In the genomic region with DNA sequence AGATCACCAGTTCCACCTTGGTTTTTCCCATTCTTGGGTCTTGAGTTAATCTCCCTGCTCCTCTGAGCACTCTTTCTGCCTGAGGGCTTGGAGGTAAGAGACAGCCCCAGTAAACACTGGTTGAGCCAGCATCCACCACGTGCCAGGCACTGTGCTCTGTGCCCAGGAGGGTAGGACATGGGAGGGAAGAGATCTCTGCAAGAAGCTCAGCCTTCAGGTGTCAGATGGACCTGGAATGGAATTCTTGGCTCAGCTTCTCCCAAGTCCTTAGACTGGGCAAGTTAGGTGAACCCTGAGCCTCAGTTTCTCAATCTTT, we compare ENCODE assay signal across 9 cellular contexts. TPM values are rescaled to one million over a fixed set of nuclear protein-coding genes. Genes with fewer than 3 reads are reported as not detected.
A peak's percentile ranks its signal among the peaks of the same experiment; 100 is the strongest.
DNase-seq lines count a peak whose midpoint lies in the region; ATAC-seq and TF ChIP-seq lines count a peak whose summit lies in the region.
"Had no signal": no experiment of that assay in that cellular context is flagged by ENCODE, and none has a peak within 500 bp of the region (broad histone marks: within the 10 kb centered on the region; RNA-seq: fewer than 3 reads in every experiment).

No MANE protein-coding gene starts in this region.

- no peaks in the 10 kb centered on the region for H3F3A ChIP-seq in MM.1S (ENCODE audit: insufficient read depth, low read length)

- 37 to 53% methylated on average over 1 of the region's 1 CpG for WGBS in esophagus, 2 donors

- no peak overlapping the region for H2AFZ ChIP-seq in MM.1S (ENCODE audit: low read length)

- peaks cover 10 to 72% (median 59%) of the 10 kb centered on the region in 11 experiments for H3K36me3 ChIP-seq in BLaER1 treated with 17β-estradiol and CSF1 and Interleukin-3, amounts not matched to agents 10 nM and 100 nM
- H3K36me3 ChIP-seq in RWPE2 (ENCODE audit: low read depth) (peaks cover 65% of the 10 kb centered on the region), esophagus (ENCODE audit: control insufficient read depth in 2 of 2, insufficient read depth in 2 of 2, low read length in 1 of 2) (peaks cover 0 to 12% of the 10 kb centered on the region in 2 donors), rectal smooth muscle tissue (ENCODE audit: control insufficient read depth, insufficient read depth, low read length) (peaks cover 2% of the 10 kb centered on the region), MM.1S (replicated peaks; ENCODE audit: insufficient read depth, low read length) (no peaks in the 10 kb centered on the region)

- H3K9me3 ChIP-seq in BLaER1 treated with 17β-estradiol and CSF1 and Interleukin-3, amounts not matched to agents 10 nM and 100 nM (replicated peaks in 1 of 11): 0 out of 22 replicates have a peak, but pooled peaks cover 0 to 7% (median 0%) of the 10 kb centered on the region in 11 experiments
- no peaks in the 10 kb centered on the region for H3K9me3 ChIP-seq in RWPE2 (ENCODE audit: severe bottlenecking)
- no peaks in the 10 kb centered on the region for H3K9me3 ChIP-seq in esophagus (ENCODE audit: control insufficient read depth in 2 of 2, insufficient read depth in 1 of 2, low read depth in 1 of 2, low read length in 1 of 2)
- no peaks in the 10 kb centered on the region for H3K9me3 ChIP-seq in MM.1S (replicated peaks; ENCODE audit: insufficient read depth, low read length)
- H3K9me3 ChIP-seq: pancreas had no signal

- peak overlapping the region; percentile 91 to 100 (median 98) for H3K4me2 ChIP-seq in BLaER1 treated with 17β-estradiol and CSF1 and Interleukin-3, amounts not matched to agents 10 nM and 100 nM
- H3K4me2 ChIP-seq in MM.1S (ENCODE audit: low read depth, low read length): no peak overlapping the region

- H3K27me3 ChIP-seq in BLaER1 treated with 17β-estradiol and CSF1 and Interleukin-3, amounts not matched to agents 10 nM and 100 nM: no peaks in the 10 kb centered on the region
- H3K27me3 ChIP-seq in RWPE2 (ENCODE audit: insufficient read depth, poor library complexity, severe bottlenecking) (no peaks in the 10 kb centered on the region), esophagus (ENCODE audit: control insufficient read depth in 1 of 2, insufficient read depth in 2 of 2, low read length in 2 of 2) (no peaks in the 10 kb centered on the region), rectal smooth muscle tissue (ENCODE audit: control insufficient read depth, insufficient read depth, low read length) (no peaks in the 10 kb centered on the region), MM.1S (replicated peaks; ENCODE audit: insufficient read depth, low read length) (no peaks in the 10 kb centered on the region)
- H3K27me3 ChIP-seq: pancreas had no signal

- H3K9ac ChIP-seq in BLaER1 treated with 17β-estradiol and CSF1 and Interleukin-3, amounts not matched to agents 10 nM and 100 nM: peak overlapping the region; percentile 8 to 98 (median 92); a peak in 16 of 22 replicates
- H3K9ac ChIP-seq in rectal smooth muscle tissue (ENCODE audit: low read length) (no peak overlapping the region), MM.1S (ENCODE audit: low read length) (no peak overlapping the region)

- H3K79me2 ChIP-seq in MM.1S (ENCODE audit: low read length): no peaks in the 10 kb centered on the region

- DNase-seq in RWPE2 (ENCODE audit: low spot score) (no peak), DMS114 treated with DMSO at 0.1 percent for 48 hours (lab: John Stamatoyannopoulos, UW; ENCODE audit: unreplicated experiment) (no peak), NCI-H146 (lab: John Stamatoyannopoulos, UW) (no peak), MM.1S (no peak)

- H3K4me3 ChIP-seq in BLaER1 treated with 17β-estradiol and CSF1 and Interleukin-3, amounts not matched to agents 10 nM and 100 nM: peak overlapping the region in 9 of 10 experiments; percentile 86 to 100 (median 96); a peak in 18 of 20 replicates
- H3K4me3 ChIP-seq in RWPE2 (ENCODE audit: severe bottlenecking): no peak overlapping the region
- peak overlapping the region in 1 of 2 donors; percentile 79 for H3K4me3 ChIP-seq in esophagus (ENCODE audit: low read depth in 1 of 2, low read length in 2 of 2)
- H3K4me3 ChIP-seq in rectal smooth muscle tissue (ENCODE audit: low read length): peak overlapping the region; percentile 85
- no peak overlapping the region for H3K4me3 ChIP-seq in MM.1S (ENCODE audit: low read length)

- H3K4me1 ChIP-seq in BLaER1 treated with 17β-estradiol and CSF1 and Interleukin-3, amounts not matched to agents 10 nM and 100 nM: peaks cover 46 to 79% (median 75%) of the 10 kb centered on the region in 10 experiments
- H3K4me1 ChIP-seq in RWPE2 (ENCODE audit: insufficient read depth, poor library complexity, severe bottlenecking) (peaks cover 18% of the 10 kb centered on the region), esophagus (ENCODE audit: control insufficient read depth in 2 of 2, insufficient read depth in 2 of 2, low read length in 1 of 2) (peaks cover 17 to 34% of the 10 kb centered on the region in 2 donors), rectal smooth muscle tissue (ENCODE audit: control insufficient read depth, insufficient read depth, low read length) (peaks cover 36% of the 10 kb centered on the region), MM.1S (ENCODE audit: low read length) (peaks cover 7% of the 10 kb centered on the region)

- TF ChIP-seq CTCF in RWPE2 (IDR thresholded peaks at IDR 0.05; ENCODE audit: poor library complexity, severe bottlenecking) (no peak), MM.1S (IDR thresholded peaks at IDR 0.05; ENCODE audit: low read length) (no peak)

- H3K27ac ChIP-seq in BLaER1 treated with 17β-estradiol and CSF1 and Interleukin-3, amounts not matched to agents 10 nM and 100 nM: peak overlapping the region; percentile 17 to 99 (median 90); a peak in 20 of 22 replicates
- H3K27ac ChIP-seq in RWPE2 (ENCODE audit: poor library complexity, severe bottlenecking) (peak overlapping the region; percentile 92), esophagus (ENCODE audit: low read depth in 2 of 2, low read length in 1 of 2) (peak overlapping the region; percentile 52 to 98), rectal smooth muscle tissue (ENCODE audit: low read depth, low read length) (peak overlapping the region; percentile 99), MM.1S (ENCODE audit: low read length) (no peak overlapping the region)

- no peaks in the 10 kb centered on the region for H3K9me2 ChIP-seq in MM.1S (replicated peaks; ENCODE audit: insufficient read depth, low read length)

- ATAC-seq in RWPE2 (ENCODE audit: low read depth) (no peak), HG02763 (IDR thresholded peaks at IDR 0.05; ENCODE audit: unreplicated experiment) (no peak)
- ATAC-seq: pancreas had no signal

- H4K20me1 ChIP-seq in BLaER1 treated with 17β-estradiol and CSF1 and Interleukin-3, amounts not matched to agents 10 nM and 100 nM: peaks cover 37 to 72% (median 64%) of the 10 kb centered on the region in 11 experiments; a peak in 21 of 22 replicates
- H4K20me1 ChIP-seq in MM.1S (ENCODE audit: insufficient read depth, low read length): no peaks in the 10 kb centered on the region

RNA-seq across cellular contexts. Expression of a gene that starts 2.5 kb away (rescaled TPM):
- polyA plus RNA-seq in esophagus: 10 to 100 TPM; 62.7 to 92.3 TPM

RNA-seq across cellular contexts. Expression of a gene that starts 21.1 kb away (rescaled TPM):
- under 1 TPM; 0.16 to 0.28 TPM for polyA plus RNA-seq in esophagus

RNA-seq across cellular contexts. Expression of a gene that starts 25.1 kb away (rescaled TPM):
- polyA plus RNA-seq in esophagus: 10 to 100 TPM; 65.6 to 74.6 TPM

RNA-seq across cellular contexts. Expression of a gene that starts 59.7 kb away (rescaled TPM):
- not detected for polyA plus RNA-seq in esophagus
- polyA plus RNA-seq: pancreas had no signal

Comparison
In these comparisons a context has a peak if more than half of its experiments do, and no peak if none do; other contexts are left out.
1. H3K4me3 ChIP-seq: peak in BLaER1 treated with 17β-estradiol and CSF1 and Interleukin-3, amounts not matched to agents 10 nM and 100 nM (9 of 10) and rectal smooth muscle tissue (single experiment); none in RWPE2 (single experiment) and MM.1S (single experiment).
2. H3K9ac ChIP-seq: peak in BLaER1 treated with 17β-estradiol and CSF1 and Interleukin-3, amounts not matched to agents 10 nM and 100 nM (11 of 11); none in rectal smooth muscle tissue (single experiment) and MM.1S (single experiment).